Comparison of ENCODE assay signal across 8 cellular contexts in the genomic region with DNA sequence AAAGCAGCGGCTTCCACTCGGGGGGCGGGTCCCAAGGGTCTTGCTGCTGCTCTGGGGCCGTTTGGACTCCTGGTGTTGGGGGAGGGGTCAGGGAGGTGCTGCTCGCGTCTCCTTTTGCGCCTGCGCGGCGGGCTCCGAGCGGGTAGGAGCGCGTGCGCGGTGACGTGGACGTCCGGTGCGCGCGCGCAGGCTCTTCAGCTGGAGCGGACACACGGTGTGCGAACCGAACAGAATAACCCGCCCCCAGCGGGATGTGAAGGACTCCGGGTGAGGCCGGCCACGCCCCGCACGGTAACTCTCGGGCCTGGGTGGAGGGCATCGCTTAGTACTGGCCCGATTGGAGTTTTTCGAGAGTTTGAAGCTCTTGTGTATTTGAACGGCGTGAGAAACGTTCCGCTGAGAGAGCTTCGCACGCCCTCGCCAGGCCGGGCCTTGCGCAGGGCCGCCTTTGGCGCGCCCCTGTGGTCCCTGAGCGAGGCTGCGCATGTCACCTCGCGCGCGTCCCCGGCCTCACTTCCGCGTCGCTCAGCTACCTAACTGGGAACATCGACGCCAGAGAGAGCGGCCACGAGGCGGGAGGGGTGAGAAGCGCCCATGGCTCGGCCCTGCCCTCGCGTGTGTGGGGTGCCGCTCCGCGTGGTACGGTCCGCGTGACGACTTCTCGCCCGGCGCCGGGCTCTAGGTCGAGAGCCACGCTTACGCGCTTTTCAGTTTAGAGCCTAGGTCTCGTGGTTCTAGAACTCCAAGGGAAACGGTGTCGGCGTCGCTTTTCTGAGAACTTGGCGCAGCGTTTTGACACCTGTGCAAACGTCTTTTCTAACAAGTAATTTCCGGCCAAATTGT. TPM values are rescaled to one million over a fixed set of nuclear protein-coding genes. Genes with fewer than 3 reads are reported as not detected.
A peak's percentile ranks its signal among the peaks of the same experiment; 100 is the strongest.
DNase-seq lines count a peak whose midpoint lies in the region; ATAC-seq and TF ChIP-seq lines count a peak whose summit lies in the region.

Gene MGA (plus strand): TSS at position 171 of the 843 bp plus-strand sequence.

- H3K36me3 Mint-ChIP-seq in neural progenitor cell, result no peaks in the 10 kb centered on the region

- H3K9me2 ChIP-seq in DOHH2 (replicated peaks; ENCODE audit: control insufficient read depth, low read length), result no peaks in the 10 kb centered on the region

- H3K27ac Mint-ChIP-seq in neural progenitor cell, result peak within 1 kb of the TSS; percentile 63

- peaks cover 7% of the 10 kb centered on the region for H3K27me3 Mint-ChIP-seq in neural progenitor cell (ENCODE audit: insufficient read depth, low read depth)

- peaks cover 6% of the 10 kb centered on the region for H3K9me3 Mint-ChIP-seq in neural progenitor cell

- H3K4me3 Mint-ChIP-seq in neural progenitor cell, result peak within 1 kb of the TSS; percentile 90

- H3K27me3 ChIP-seq in DOHH2 (ENCODE audit: control insufficient read depth, low read length), result peaks cover 12% of the 10 kb centered on the region
- peaks cover 13% of the 10 kb centered on the region for H3K27me3 ChIP-seq in foreskin keratinocyte
- peaks cover 29% of the 10 kb centered on the region for H3K27me3 ChIP-seq in neural progenitor cell

- peak within 1 kb of the TSS; percentile 90 for H3K27ac ChIP-seq in DOHH2 (ENCODE audit: low read depth, low read length)
- H3K27ac ChIP-seq in foreskin keratinocyte, result no peak within 1 kb of the TSS
- peak within 1 kb of the TSS; percentile 51 for H3K27ac ChIP-seq in neural progenitor cell

- ATAC-seq in GM21717 (IDR thresholded peaks at IDR 0.05; ENCODE audit: unreplicated experiment) (peak; percentile 62), foreskin keratinocyte (peak; percentile 80)

- peak; percentile 24 for TF ChIP-seq CTCF in DOHH2 (IDR thresholded peaks at IDR 0.05; ENCODE audit: low read depth, low read length, poor library complexity, severe bottlenecking)
- peak; percentile 41 for TF ChIP-seq CTCF in foreskin keratinocyte (conservative IDR thresholded peaks at IDR 0.05)
- peak; percentile 36 for TF ChIP-seq CTCF in neural progenitor cell (IDR thresholded peaks at IDR 0.05)

- H3K9me3 ChIP-seq in DOHH2 (ENCODE audit: control insufficient read depth, insufficient read depth, low read length) (peaks cover 6% of the 10 kb centered on the region; the same call in 1 of the 2 replicates), neural progenitor cell (ENCODE audit: low read depth) (no peaks in the 10 kb centered on the region)

- H3K79me2 ChIP-seq in DOHH2 (ENCODE audit: control insufficient read depth, low read length) (peaks cover 50% of the 10 kb centered on the region), neural progenitor cell (ENCODE audit: low read depth) (peaks cover 48% of the 10 kb centered on the region)

- peak within 1 kb of the TSS; percentile 85 for H3K4me3 ChIP-seq in DOHH2 (ENCODE audit: low read length)
- H3K4me3 ChIP-seq in neural progenitor cell, result peak within 1 kb of the TSS; percentile 59

- H3F3A ChIP-seq in DOHH2 (ENCODE audit: control insufficient read depth, insufficient read depth) (no peaks in the 10 kb centered on the region; the same call in 1 of the 2 replicates), neural progenitor cell (ENCODE audit: low read depth) (peaks cover 38% of the 10 kb centered on the region)

- H3K36me3 ChIP-seq in DOHH2 (ENCODE audit: control insufficient read depth, low read length), result 0 out of 2 replicates have a peak, but pooled peaks cover 4% of the 10 kb centered on the region
- H3K36me3 ChIP-seq in neural progenitor cell, result no peaks in the 10 kb centered on the region

- H3K9ac ChIP-seq in neural progenitor cell, result no peak within 1 kb of the TSS

- H4K20me1 ChIP-seq in DOHH2 (ENCODE audit: control insufficient read depth, insufficient read depth, low read depth, low read length) (0 out of 2 replicates have a peak, but pooled peaks cover 4% of the 10 kb centered on the region), neural progenitor cell (ENCODE audit: low read depth) (peaks cover 48% of the 10 kb centered on the region)

- peaks cover 23% of the 10 kb centered on the region for H3K4me1 Mint-ChIP-seq in neural progenitor cell

- peak within 1 kb of the TSS; percentile 91 for H2AFZ ChIP-seq in neural progenitor cell (replicated peaks)

- peak within 1 kb of the TSS; percentile 91 for H3K4me2 ChIP-seq in DOHH2 (ENCODE audit: low read length)
- H3K4me2 ChIP-seq in neural progenitor cell, result peak within 1 kb of the TSS; percentile 78

- DNase-seq in KBM-7, result peak; percentile 96
- peak; percentile 94 for DNase-seq in RPMI8226
- peak; percentile 77 for DNase-seq in activated gamma-delta T cell (lab: John Stamatoyannopoulos, UW)
- peak; percentile 83 to 89 for DNase-seq in foreskin keratinocyte
- peak; percentile 98 for DNase-seq in neural progenitor cell (ENCODE audit: low spot score)
- peak; percentile 83 for DNase-seq in stromal cell of bone marrow (ENCODE audit: low read depth)

- in situ Hi-C loops in KBM-7 (cut with MboI; ENCODE audit: low pct_unique_long_range_greater_than_20kb, low sequenced_read_pairs), result no loop called here

- H3K4me1 ChIP-seq in DOHH2 (ENCODE audit: control insufficient read depth, low read length) (peaks cover 58% of the 10 kb centered on the region), foreskin keratinocyte (peaks cover 6% of the 10 kb centered on the region), neural progenitor cell (peaks cover 7% of the 10 kb centered on the region)

RNA-seq across cellular contexts. Expression of gene MGA, which starts in this region (rescaled TPM):
- 19.3 TPM in 2 replicates for total RNA-seq in foreskin keratinocyte
- polyA plus RNA-seq in foreskin keratinocyte, result 0.95 and 1.1 TPM in 2 replicates
- total RNA-seq in neural progenitor cell (ENCODE audit: low replicate concordance), result 50.1 and 73.4 TPM in 2 replicates
